ENCODE assay signal across 23 cellular contexts in genomic region chr18:7729858-7730257, GRCh38.
"Had no signal": no experiment of that assay in that cellular context is flagged by ENCODE, and none has a peak within 500 bp of the region (broad histone marks: within the 10 kb centered on the region; RNA-seq: fewer than 3 reads in every experiment).

No MANE protein-coding gene starts in this region.

- DNase-seq: activated B cell treated with CpG ODN at 0.5 μM for 24 hours; activated CD4-positive, alpha-beta T cell treated with anti-CD3 and anti-CD28 coated beads for 1 hour; activated CD4-positive, alpha-beta T cell treated with anti-CD3 and anti-CD28 coated beads, Interleukin-2, amount 10 ng/mL, durations not matched to agents 24 days and 14 days; activated CD4-positive, alpha-beta T cell treated with anti-CD3 and anti-CD28 coated beads, Interleukin-2, amount 50 U/mL, for 48 hours; activated CD8-positive, alpha-beta memory T cell treated with anti-CD3 and anti-CD28 coated beads, Interleukin-2, amount 10 ng/mL, durations not matched to agents 7 days and 5 days; activated effector memory CD4-positive, alpha-beta T cell treated with Interleukin-2 at 50 U/mL for 16 hours; activated naive CD4-positive, alpha-beta T cell; activated T-cell treated with anti-CD3 and anti-CD28 coated beads, Interleukin-2, amount 50 U/mL, for 24 hours; aorta; central memory CD4-positive, alpha-beta T cell; MM.1S; NCI-H1105; NCI-H1436; NCI-H1694 treated with DMSO at 0.1 percent for 48 hours; NCI-H2081 treated with DMSO at 0.1 percent for 48 hours; NCI-H2227 treated with DMSO at 0.1 percent for 48 hours; NCI-H446 treated with DMSO at 0.1 percent for 48 hours; NCI-H524 treated with DMSO at 0.1 percent for 48 hours; NCI-H82; SIG-M5; T-helper 17 cell; T-helper 9 cell had no signal

- ATAC-seq: activated CD8-positive, alpha-beta memory T cell treated with anti-CD3 and anti-CD28 coated beads, Interleukin-2, amount 10 ng/mL, durations not matched to agents 7 days and 5 days; T-helper 17 cell had no signal

- FAIRE-seq: bronchial epithelial cell had no signal
